In genomic region chr2:202009019-202009481, GRCh38 we compare ENCODE assay signal across 18 cellular contexts. TPM values are rescaled to one million over a fixed set of nuclear protein-coding genes. Genes with fewer than 3 reads are reported as not detected.
DNase-seq lines count a peak whose midpoint lies in the region; ATAC-seq and TF ChIP-seq lines count a peak whose summit lies in the region.
"Had no signal": no experiment of that assay in that cellular context is flagged by ENCODE, and none has a peak within 500 bp of the region (broad histone marks: within the 10 kb centered on the region; RNA-seq: fewer than 3 reads in every experiment).

No MANE protein-coding gene starts in this region.

- H3K4me3 ChIP-seq in esophagus muscularis mucosa (no peak overlapping the region), upper lobe of right lung (no peak overlapping the region)
- H3K4me3 ChIP-seq: GM23338, left lung, skin epidermis had no signal

- H3K4me1 ChIP-seq in esophagus muscularis mucosa (peaks cover 11 to 22% (median 17%) of the 10 kb centered on the region in 4 donors), upper lobe of right lung (peaks cover 3% of the 10 kb centered on the region)
- H3K4me1 ChIP-seq: left lung had no signal

- TF ChIP-seq EP300 in esophagus muscularis mucosa (IDR thresholded peaks at IDR 0.05) = no peak

- intact Hi-C loops in esophagus muscularis mucosa (cut with DNase I) (no loop called here), upper lobe of right lung (cut with DNase I) (no loop called here)

- TF ChIP-seq CTCF in esophagus muscularis mucosa (IDR thresholded peaks at IDR 0.05) = no peak
- no peak for TF ChIP-seq CTCF in upper lobe of right lung (IDR thresholded peaks at IDR 0.05)

- WGBS in esophagus muscularis mucosa = 16% methylated on average over 5 of the region's 5 CpGs

- ATAC-seq in upper lobe of right lung (peak; percentile 27), HG03354 (IDR thresholded peaks at IDR 0.05; ENCODE audit: poor library complexity, severe bottlenecking, unreplicated experiment) (no peak), GM19395 (IDR thresholded peaks at IDR 0.05; ENCODE audit: unreplicated experiment) (no peak)
- ATAC-seq in stimulated activated naive CD8-positive, alpha-beta T cell treated with anti-CD3 and anti-CD28 coated beads, Interleukin-15, Interleukin-2, amounts not matched to agents 100 U/mL and 50 U/mL, for 24 hours = no peak
- ATAC-seq: activated T-cell treated with anti-CD3 and anti-CD28 coated beads, Interleukin-2, amount 50 U/mL, for 72 hours; GM23338; left lung; stimulated activated naive CD8-positive, alpha-beta T cell treated with anti-CD3 and anti-CD28 coated beads, Interleukin-15, amount 100 ng/mL, for 72 hours had no signal

- no peaks in the 10 kb centered on the region for H3K36me3 ChIP-seq in esophagus muscularis mucosa
- no peaks in the 10 kb centered on the region for H3K36me3 ChIP-seq in upper lobe of right lung
- H3K36me3 ChIP-seq: left lung, neutrophil had no signal

- peak overlapping the region; percentile 22 to 73 (median 69) for H3K27ac ChIP-seq in esophagus muscularis mucosa (replicated peaks in 1 of 4)
- peak overlapping the region; percentile 36 for H3K27ac ChIP-seq in upper lobe of right lung
- H3K27ac ChIP-seq: left lung, neutrophil, RWPE1 had no signal

- DNase-seq in NCI-H748 (lab: John Stamatoyannopoulos, UW; ENCODE audit: unreplicated experiment) (peak; percentile 48), NCI-H748 treated with DMSO at 0.1 percent for 48 hours (lab: John Stamatoyannopoulos, UW) (no peak), esophagus muscularis mucosa (ENCODE audit: extremely low spot score) (no peak), medulla oblongata (ENCODE audit: extremely low spot score) (peak; percentile 61), upper lobe of right lung (no peak)
- DNase-seq in stimulated activated naive CD8-positive, alpha-beta T cell treated with anti-CD3 and anti-CD28 coated beads, Interleukin-15, Interleukin-2, amounts not matched to agents 100 U/mL and 50 U/mL, for 24 hours = no peak
- DNase-seq: activated T-cell treated with anti-CD3 and anti-CD28 coated beads, Interleukin-2, amount 50 U/mL, for 72 hours; hippocampal formation; left lung; NCI-H1105 treated with DMSO at 0.1 percent for 48 hours; NCI-H69; stimulated activated naive CD8-positive, alpha-beta T cell treated with anti-CD3 and anti-CD28 coated beads, Interleukin-15, amount 100 ng/mL, for 72 hours had no signal

- H3K27me3 ChIP-seq in esophagus muscularis mucosa (no peaks in the 10 kb centered on the region), upper lobe of right lung (no peaks in the 10 kb centered on the region)
- H3K27me3 ChIP-seq: left lung had no signal

- no peaks in the 10 kb centered on the region for H3K9me3 ChIP-seq in esophagus muscularis mucosa
- H3K9me3 ChIP-seq in upper lobe of right lung = no peaks in the 10 kb centered on the region
- H3K9me3 ChIP-seq: left lung, neutrophil had no signal

- no peak for TF ChIP-seq POLR2A in esophagus muscularis mucosa (IDR thresholded peaks at IDR 0.05; ENCODE audit: low read depth)

RNA-seq across cellular contexts. Expression of gene FZD7, which starts 24.6 kb away (rescaled TPM):
- total RNA-seq in esophagus muscularis mucosa (10 to 100 TPM; 51.5 to 67.7 (median 57.7) TPM), upper lobe of right lung (13.6 TPM)

Comparison
In these comparisons a context has a peak if more than half of its experiments do, and no peak if none do; other contexts are left out.
1. DNase-seq: peak in NCI-H748 (single experiment) and medulla oblongata (single experiment); none in NCI-H748 treated with DMSO at 0.1 percent for 48 hours (single experiment), esophagus muscularis mucosa (single experiment), upper lobe of right lung (single experiment) and stimulated activated naive CD8-positive, alpha-beta T cell treated with anti-CD3 and anti-CD28 coated beads, Interleukin-15, Interleukin-2, amounts not matched to agents 100 U/mL and 50 U/mL, for 24 hours (single experiment).